In the genomic region with DNA sequence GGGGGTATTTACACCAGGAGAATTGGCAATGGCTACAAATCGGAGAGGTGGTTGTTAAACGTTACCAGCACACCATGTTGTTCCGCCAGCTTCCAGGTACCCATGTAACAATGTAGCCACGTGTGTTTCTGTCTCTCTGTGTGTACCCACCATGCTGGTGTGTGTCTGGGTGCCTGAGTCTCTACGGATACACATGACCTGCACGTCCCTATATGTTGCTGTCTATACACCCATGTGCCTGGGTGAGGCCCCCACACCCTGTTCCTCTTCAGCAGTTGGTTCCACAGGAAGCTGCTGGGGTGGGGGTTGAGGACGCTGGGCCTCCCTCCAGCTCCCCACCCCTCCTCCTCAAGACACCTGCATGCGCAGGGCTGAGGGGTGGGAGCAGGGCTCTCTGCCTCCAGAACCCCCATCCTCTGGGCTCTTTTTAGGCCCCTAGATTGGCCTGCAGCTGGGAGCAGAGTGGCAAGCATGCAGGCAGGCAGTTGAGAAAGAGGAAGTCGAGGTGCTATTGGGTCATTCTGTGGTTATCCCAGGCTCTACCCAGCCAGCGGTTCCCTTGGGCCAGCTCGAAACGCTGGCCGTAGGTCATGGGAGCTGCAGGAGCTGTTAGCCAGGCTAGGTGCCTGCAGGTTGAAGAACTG, we compare ENCODE assay signal across 8 cellular contexts. TPM values are rescaled to one million over a fixed set of nuclear protein-coding genes. Genes with fewer than 3 reads are reported as not detected.
DNase-seq lines count a peak whose midpoint lies in the region; TF ChIP-seq lines count a peak whose summit lies in the region.
"Had no signal": no experiment of that assay in that cellular context is flagged by ENCODE, and none has a peak within 500 bp of the region (broad histone marks: within the 10 kb centered on the region; RNA-seq: fewer than 3 reads in every experiment).

Gene ARHGEF18, plus strand, starts transcription at position 351 of the 644 bp plus-strand sequence. CDS start 13,954 bp downstream, outside the sequence.

- H3K36me3 ChIP-seq in ovary = no peaks in the 10 kb centered on the region

- H3K9me3 ChIP-seq in ovary = no peaks in the 10 kb centered on the region

- H3K4me3 Mint-ChIP-seq in activated CD4-positive, alpha-beta T cell treated with anti-CD3 and anti-CD28 coated beads, Interleukin-2, amount 10 ng/mL, durations not matched to agents 24 days and 14 days = peak within 1 kb of the TSS; percentile 94

- no peak for TF ChIP-seq CTCF in ovary (IDR thresholded peaks at IDR 0.05)

- H3K27ac Mint-ChIP-seq in activated CD4-positive, alpha-beta T cell treated with anti-CD3 and anti-CD28 coated beads, Interleukin-2, amount 10 ng/mL, durations not matched to agents 24 days and 14 days = peak within 1 kb of the TSS; percentile 95

- in situ Hi-C loops in endometrial microvascular endothelial cells (cut with HindIII; ENCODE audit: inconsistent ontology term, low pct_unique_long_range_greater_than_20kb, low sequenced_read_pairs) = no loop called here

- intact Hi-C loops in activated CD4-positive, alpha-beta T cell treated with anti-CD3 and anti-CD28 coated beads, Interleukin-2, amount 10 ng/mL, durations not matched to agents 24 days and 14 days (cut with micrococcal nuclease) = loop anchor here (5.0 kb wide), 1 partner anchor 151 kb away; no protein-coding TSS in a partner anchor
- intact Hi-C loops in ovary (cut with DNase I) = loop anchor here in 1 of 4 donors (10.0 kb wide), 1 partner anchor 204 kb away; no protein-coding TSS in a partner anchor

- H3K4me1 ChIP-seq in ovary (ENCODE audit: insufficient read depth) = no peaks in the 10 kb centered on the region

- TF ChIP-seq POLR2A in ovary (IDR thresholded peaks at IDR 0.05) = no peak

- H3K27ac ChIP-seq in ovary = no peak within 1 kb of the TSS
- H3K27ac ChIP-seq: VCaP had no signal

- H3K36me3 Mint-ChIP-seq in activated CD4-positive, alpha-beta T cell treated with anti-CD3 and anti-CD28 coated beads, Interleukin-2, amount 10 ng/mL, durations not matched to agents 24 days and 14 days (ENCODE audit: low read depth) = peaks cover 16% of the 10 kb centered on the region

- peak; percentile 86 for DNase-seq in KG1 (lab: John Stamatoyannopoulos, UW)
- DNase-seq in activated CD4-positive, alpha-beta T cell treated with anti-CD3 and anti-CD28 coated beads, Interleukin-2, amount 10 ng/mL, durations not matched to agents 24 days and 14 days = peak; percentile 85
- DNase-seq in ovary = peak in 2 of 5 donors; percentile 10 to 19
- no peak for DNase-seq in GM19238 (ENCODE audit: insufficient read length, low spot score)
- no peak for DNase-seq in NK-92 treated with Interleukin-12 subunit alpha and Interleukin-12 subunit beta, amount 100 ng/mL, for 24 hours (lab: John Stamatoyannopoulos, UW)
- no peak for DNase-seq in NCI-H748 treated with DMSO at 0.1 percent for 48 hours (lab: John Stamatoyannopoulos, UW)

- H3K4me1 Mint-ChIP-seq in activated CD4-positive, alpha-beta T cell treated with anti-CD3 and anti-CD28 coated beads, Interleukin-2, amount 10 ng/mL, durations not matched to agents 24 days and 14 days = peaks cover 57% of the 10 kb centered on the region

- no peaks in the 10 kb centered on the region for H3K27me3 Mint-ChIP-seq in activated CD4-positive, alpha-beta T cell treated with anti-CD3 and anti-CD28 coated beads, Interleukin-2, amount 10 ng/mL, durations not matched to agents 24 days and 14 days

- no peaks in the 10 kb centered on the region for H3K9me3 Mint-ChIP-seq in activated CD4-positive, alpha-beta T cell treated with anti-CD3 and anti-CD28 coated beads, Interleukin-2, amount 10 ng/mL, durations not matched to agents 24 days and 14 days

- H3K4me3 ChIP-seq in ovary = no peak within 1 kb of the TSS

- TF ChIP-seq EP300 in ovary (IDR thresholded peaks at IDR 0.05) = no peak

- WGBS in ovary, 3 donors = 76 to 80% (median 78%) methylated on average over 13 of the region's 13 CpGs

- no peaks in the 10 kb centered on the region for H3K27me3 ChIP-seq in ovary

RNA-seq across cellular contexts. Expression of gene ARHGEF18, which starts in this region (rescaled TPM):
- 30.6 and 34.8 TPM in 2 replicates for total RNA-seq in activated CD4-positive, alpha-beta T cell treated with anti-CD3 and anti-CD28 coated beads, Interleukin-2, amount 10 ng/mL, durations not matched to agents 24 days and 14 days
- total RNA-seq in endometrial microvascular endothelial cells (ENCODE audit: inconsistent ontology term) = 32.9 TPM
- total RNA-seq in ovary = 10 to 100 TPM; 16.0 to 31.6 (median 25.1) TPM
- 10 to 100 TPM in 1 of 2 donors, 1 to 10 TPM in 1; 2.5 to 15.3 TPM for polyA plus RNA-seq in ovary

Comparison
In these comparisons a context has a peak if more than half of its experiments do, and no peak if none do; other contexts are left out.
1. DNase-seq: peak in KG1 (single experiment) and activated CD4-positive, alpha-beta T cell treated with anti-CD3 and anti-CD28 coated beads, Interleukin-2, amount 10 ng/mL, durations not matched to agents 24 days and 14 days (single experiment); none in GM19238 (single experiment), NK-92 treated with Interleukin-12 subunit alpha and Interleukin-12 subunit beta, amount 100 ng/mL, for 24 hours (single experiment) and NCI-H748 treated with DMSO at 0.1 percent for 48 hours (single experiment).